ENCODE assay signal across 8 cellular contexts in genomic region chr17:36545465-36546417, GRCh38. TPM values are rescaled to one million over a fixed set of nuclear protein-coding genes. Genes with fewer than 3 reads are reported as not detected.
DNase-seq lines count a peak whose midpoint lies in the region; ATAC-seq and TF ChIP-seq lines count a peak whose summit lies in the region.

No MANE protein-coding gene starts in this region.

- H3K9ac ChIP-seq in muscle layer of colon (ENCODE audit: low read length), result peak overlapping the region; percentile 98

- H3K9me2 ChIP-seq in OCI-LY7 (ENCODE audit: insufficient read depth, low read length), result no peaks in the 10 kb centered on the region

- H3K79me2 ChIP-seq in OCI-LY7 (ENCODE audit: insufficient read depth, low read depth, low read length), result peaks cover 69% of the 10 kb centered on the region

- peak; percentile 89 for DNase-seq in DMS114 treated with DMSO at 0.1 percent for 48 hours (lab: John Stamatoyannopoulos, UW; ENCODE audit: unreplicated experiment)
- DNase-seq in OCI-LY7 (ENCODE audit: low spot score), result peak; percentile 96
- DNase-seq in activated T-cell treated with anti-CD3 and anti-CD28 coated beads, Interleukin-2, amount 50 U/mL, for 24 hours, result peak; percentile 98
- peak; percentile 99 for DNase-seq in erythroblast (lab: John Stamatoyannopoulos, UW)
- peak; percentile 97 for DNase-seq in stimulated activated CD8-positive, alpha-beta memory T cell treated with anti-CD3 and anti-CD28 coated beads, Interleukin-4, amount 100 ng/mL, for 48 hours

- H3K4me3 Mint-ChIP-seq in IgD-negative memory B cell, result peak overlapping the region; percentile 95 to 98 (median 98)
- H3K4me3 Mint-ChIP-seq in activated T-cell treated with anti-CD3 and anti-CD28 coated beads, Interleukin-2, amount 50 U/mL, for 24 hours, result peak overlapping the region; percentile 96

- no peaks in the 10 kb centered on the region for H3K36me3 Mint-ChIP-seq in IgD-negative memory B cell
- peaks cover 66% of the 10 kb centered on the region for H3K36me3 Mint-ChIP-seq in activated T-cell treated with anti-CD3 and anti-CD28 coated beads, Interleukin-2, amount 50 U/mL, for 24 hours (ENCODE audit: low read depth)

- H3K9me3 ChIP-seq in OCI-LY7 (ENCODE audit: low read length) (no peaks in the 10 kb centered on the region), muscle layer of colon (ENCODE audit: low read length) (no peaks in the 10 kb centered on the region)

- intact Hi-C loops in OCI-LY7 (cut with micrococcal nuclease; ENCODE audit: unreplicated experiment), result loop anchor here (2.0 kb wide), 1 partner anchor 55 kb away; the partner anchor contains the start of gene MRM1

- POLR2A ChIA-PET in OCI-LY7 (lab: Charles Lee), result interaction anchor here (0.9 to 1.3 kb wide), 6 partner anchors 9 to 55 kb away, joined by 3 to 5 read pairs (median 4); partner anchors contain the start of gene MRM1

- no peaks in the 10 kb centered on the region for H3K9me3 Mint-ChIP-seq in IgD-negative memory B cell
- H3K9me3 Mint-ChIP-seq in activated T-cell treated with anti-CD3 and anti-CD28 coated beads, Interleukin-2, amount 50 U/mL, for 24 hours, result no peaks in the 10 kb centered on the region

- peaks cover 26 to 32% (median 28%) of the 10 kb centered on the region in 3 donors for H3K4me1 Mint-ChIP-seq in IgD-negative memory B cell
- H3K4me1 Mint-ChIP-seq in activated T-cell treated with anti-CD3 and anti-CD28 coated beads, Interleukin-2, amount 50 U/mL, for 24 hours (ENCODE audit: low read depth), result peaks cover 53% of the 10 kb centered on the region

- peak; percentile 68 for TF ChIP-seq POLR2A in erythroblast (IDR thresholded peaks at IDR 0.05; ENCODE audit: low read length)

- H4K20me1 ChIP-seq in OCI-LY7 (ENCODE audit: insufficient read depth, low read length), result peaks cover 36% of the 10 kb centered on the region

- peak overlapping the region; percentile 97 for H3K4me3 ChIP-seq in OCI-LY7 (ENCODE audit: low read depth, low read length, poor library complexity, severe bottlenecking)
- peak overlapping the region; percentile 65 to 94 for H3K4me3 ChIP-seq in muscle layer of colon (ENCODE audit: low read depth in 1 of 2, low read length in 2 of 2)

- H3K36me3 ChIP-seq in OCI-LY7 (ENCODE audit: insufficient read depth, low read length), result peaks cover 48% of the 10 kb centered on the region
- H3K36me3 ChIP-seq in muscle layer of colon (ENCODE audit: insufficient read depth, low read length), result no peaks in the 10 kb centered on the region

- H3K27me3 Mint-ChIP-seq in IgD-negative memory B cell, result no peaks in the 10 kb centered on the region
- no peaks in the 10 kb centered on the region for H3K27me3 Mint-ChIP-seq in activated T-cell treated with anti-CD3 and anti-CD28 coated beads, Interleukin-2, amount 50 U/mL, for 24 hours

- no peaks in the 10 kb centered on the region for H3K27me3 ChIP-seq in muscle layer of colon (ENCODE audit: control insufficient read depth in 1 of 2, insufficient read depth in 2 of 2, low read length in 2 of 2)

- H3K27ac ChIP-seq in OCI-LY7 (ENCODE audit: low read depth, low read length, poor library complexity, severe bottlenecking) (peak overlapping the region; percentile 95), muscle layer of colon (ENCODE audit: low read depth, low read length) (peak overlapping the region; percentile 91)

- peak; percentile 66 for ATAC-seq in GM21529 (IDR thresholded peaks at IDR 0.05; ENCODE audit: unreplicated experiment)

- BruUV-seq in OCI-LY7 (replicated peaks; lab: Mats Ljungman, UMichigan), result no TSS peak

- TF ChIP-seq CTCF in OCI-LY7 (conservative IDR thresholded peaks at IDR 0.05; ENCODE audit: low read length), result no peak

- H3K27ac Mint-ChIP-seq in IgD-negative memory B cell, result peak overlapping the region; percentile 97 to 100 (median 99)
- H3K27ac Mint-ChIP-seq in activated T-cell treated with anti-CD3 and anti-CD28 coated beads, Interleukin-2, amount 50 U/mL, for 24 hours, result peak overlapping the region; percentile 95

- CTCF ChIA-PET in OCI-LY7 (lab: Charles Lee; ENCODE audit: unreplicated experiment), result interaction anchor here (0.6 to 1.0 kb wide), 2 partner anchors 10 to 707 kb away, joined by 3 to 5 read pairs; no protein-coding TSS in a partner anchor

- H3K4me2 ChIP-seq in OCI-LY7 (ENCODE audit: low read length), result peak overlapping the region; percentile 98

- H2AFZ ChIP-seq in OCI-LY7 (ENCODE audit: low read length), result no peak overlapping the region

- H3K4me1 ChIP-seq in OCI-LY7 (ENCODE audit: insufficient read depth, low read length, poor library complexity, severe bottlenecking), result peaks cover 41% of the 10 kb centered on the region
- H3K4me1 ChIP-seq in muscle layer of colon (ENCODE audit: insufficient read depth, low read length), result peaks cover 43% of the 10 kb centered on the region

RNA-seq across cellular contexts. Expression of gene GGNBP2, which starts 1.0 kb away (rescaled TPM):
- 84.9 TPM for polyA plus RNA-seq in IgD-negative memory B cell
- 66.5 and 76.1 TPM in 2 replicates for total RNA-seq in OCI-LY7 (2014; rRNA removed; shearing (Covaris generic))
- total RNA-seq in OCI-LY7 (2022), result 115 and 123 TPM in 2 replicates

RNA-seq across cellular contexts. Expression of gene PIGW, which starts 11.0 kb away (rescaled TPM):
- polyA plus RNA-seq in IgD-negative memory B cell, result 7.9 TPM
- 4.6 and 5.6 TPM in 2 replicates for total RNA-seq in OCI-LY7 (2014; rRNA removed; shearing (Covaris generic))
- total RNA-seq in OCI-LY7 (2022), result 15.3 and 17.3 TPM in 2 replicates

RNA-seq across cellular contexts. Expression of gene MYO19, which starts 11.1 kb away (rescaled TPM):
- 4.2 TPM for polyA plus RNA-seq in IgD-negative memory B cell
- total RNA-seq in OCI-LY7 (2014; rRNA removed; shearing (Covaris generic)), result 109 and 124 TPM in 2 replicates
- 154 and 169 TPM in 2 replicates for total RNA-seq in OCI-LY7 (2022)

RNA-seq across cellular contexts. Expression of gene DHRS11, which starts 45.9 kb away (rescaled TPM):
- 2.8 TPM for polyA plus RNA-seq in IgD-negative memory B cell
- total RNA-seq in OCI-LY7 (2014; rRNA removed; shearing (Covaris generic)), result 9.4 and 13.9 TPM in 2 replicates
- total RNA-seq in OCI-LY7 (2022), result 5.1 and 7.2 TPM in 2 replicates

RNA-seq across cellular contexts. Expression of gene MRM1, which starts 55.6 kb away (rescaled TPM):
- polyA plus RNA-seq in IgD-negative memory B cell, result 10.1 TPM
- total RNA-seq in OCI-LY7 (2014; rRNA removed; shearing (Covaris generic)), result 20.9 and 22.5 TPM in 2 replicates
- 18.6 and 22.6 TPM in 2 replicates for total RNA-seq in OCI-LY7 (2022)

Comparison
In these comparisons a context has a peak if more than half of its experiments do, and no peak if none do; other contexts are left out.
1. Peak in every context shown above with its lines: DNase-seq, ATAC-seq, H3K4me3 ChIP-seq and H3K27ac ChIP-seq.